ENCODE assay signal across 19 cellular contexts in genomic region chr2:216281881-216282280, GRCh38.
DNase-seq lines count a peak whose midpoint lies in the region; ATAC-seq and TF ChIP-seq lines count a peak whose summit lies in the region.
"Had no signal": no experiment of that assay in that cellular context is flagged by ENCODE, and none has a peak within 500 bp of the region (broad histone marks: within the 10 kb centered on the region; RNA-seq: fewer than 3 reads in every experiment).

No MANE protein-coding gene starts in this region.

- POLR2A ChIA-PET in A673 (lab: Charles Lee; ENCODE audit: low non-redundant PET) = no interaction called here

- H3K4me3 ChIP-seq in A673 (ENCODE audit: low read depth, low read length, poor library complexity, severe bottlenecking) (no peak overlapping the region), ectodermal cell (ENCODE audit: insufficient read depth, low read depth, low read length) (no peak overlapping the region)
- H3K4me3 ChIP-seq: MG63 had no signal

- intact Hi-C loops in A673 (cut with micrococcal nuclease; ENCODE audit: unreplicated experiment) = no loop called here

- H3K36me3 ChIP-seq in A673 (ENCODE audit: insufficient read depth, low read length, poor library complexity, severe bottlenecking) (no peaks in the 10 kb centered on the region), ectodermal cell (ENCODE audit: control insufficient read depth, insufficient read depth, low read length) (no peaks in the 10 kb centered on the region)
- H3K36me3 ChIP-seq: MG63 had no signal

- H3K4me1 ChIP-seq in A673 (ENCODE audit: insufficient read depth, low read length, poor library complexity, severe bottlenecking) (no peaks in the 10 kb centered on the region), ectodermal cell (ENCODE audit: control insufficient read depth, insufficient read depth, low read length) (peaks cover 64% of the 10 kb centered on the region)

- ATAC-seq in GM21786 (IDR thresholded peaks at IDR 0.05; ENCODE audit: unreplicated experiment) (no peak), HG03354 (IDR thresholded peaks at IDR 0.05; ENCODE audit: poor library complexity, severe bottlenecking, unreplicated experiment) (no peak)

- TF ChIP-seq POLR2A in erythroblast (IDR thresholded peaks at IDR 0.05; ENCODE audit: low read length) = no peak

- TF ChIP-seq CTCF in A673 (conservative IDR thresholded peaks at IDR 0.05; ENCODE audit: low read depth, low read length) = no peak

- H3K27ac ChIP-seq in A673 (ENCODE audit: low read depth, low read length, poor library complexity, severe bottlenecking) (no peak overlapping the region), ectodermal cell (ENCODE audit: insufficient read depth, low read depth, low read length, poor library complexity, severe bottlenecking) (peak overlapping the region; percentile 38)

- CTCF ChIA-PET in A673 (lab: Charles Lee) = no interaction called here

- H3K27me3 ChIP-seq in A673 (replicated peaks; ENCODE audit: insufficient read depth, low read depth, low read length, poor library complexity) = no peaks in the 10 kb centered on the region
- H3K27me3 ChIP-seq in ectodermal cell (ENCODE audit: control insufficient read depth, insufficient read depth, low read length, poor library complexity, severe bottlenecking) = no peaks in the 10 kb centered on the region
- H3K27me3 ChIP-seq: MG63 had no signal

- H3K9me3 ChIP-seq in A673 (ENCODE audit: low read depth, low read length, poor library complexity, severe bottlenecking) (no peaks in the 10 kb centered on the region), ectodermal cell (ENCODE audit: control insufficient read depth, low read length) (no peaks in the 10 kb centered on the region)
- H3K9me3 ChIP-seq: MG63 had no signal

- no TSS peak for BruUV-seq in A673 (replicated peaks; lab: Mats Ljungman, UMichigan)

- 3 to 4% methylated on average over 2 of the region's 2 CpGs for WGBS in ectodermal cell, 2 experiments

- DNase-seq in A673 (ENCODE audit: low spot score) (peak; percentile 33), NCI-H69 (lab: John Stamatoyannopoulos, UW) (peak; percentile 9), myocyte (ENCODE audit: low read depth) (peak; percentile 40), erythroblast (lab: John Stamatoyannopoulos, UW) (no peak), NCI-H128 (lab: John Stamatoyannopoulos, UW; ENCODE audit: unreplicated experiment) (no peak)
- DNase-seq: 8988T; CD4-positive, alpha-beta memory T cell; EL; Karpas-422; MG63; NCI-H1048; NCI-H146; NCI-H2029 treated with DMSO at 0.1 percent for 48 hours; NCI-H774; RPMI8226; SHP77 treated with DMSO at 0.1 percent for 48 hours had no signal

Comparison
In these comparisons a context has a peak if more than half of its experiments do, and no peak if none do; other contexts are left out.
1. DNase-seq: peak in A673 (single experiment), NCI-H69 (single experiment) and myocyte (single experiment); none in erythroblast (0 of 2) and NCI-H128 (single experiment).